Comparison of ENCODE assay signal across 2 cellular contexts in genomic region chr17:9640388-9640787, GRCh38. TPM values are rescaled to one million over a fixed set of nuclear protein-coding genes. Genes with fewer than 3 reads are reported as not detected.
"Had no signal": no experiment of that assay in that cellular context is flagged by ENCODE, and none has a peak within 500 bp of the region (broad histone marks: within the 10 kb centered on the region; RNA-seq: fewer than 3 reads in every experiment).

No MANE protein-coding gene starts in this region.

RNA-seq across cellular contexts. Expression of gene USP43, which starts 4.9 kb away (rescaled TPM):
- total RNA-seq: Right ventricle myocardium inferior, Right ventricle myocardium superior had no signal
